In genomic region chr13:40275636-40276035, GRCh38 we compare ENCODE assay signal across 17 cellular contexts.
A peak's percentile ranks its signal among the peaks of the same experiment; 100 is the strongest.
DNase-seq lines count a peak whose midpoint lies in the region; TF ChIP-seq lines count a peak whose summit lies in the region.
"Had no signal": no experiment of that assay in that cellular context is flagged by ENCODE, and none has a peak within 500 bp of the region (broad histone marks: within the 10 kb centered on the region; RNA-seq: fewer than 3 reads in every experiment).

No MANE protein-coding gene starts in this region.

- peaks cover 22% of the 10 kb centered on the region for H3F3A ChIP-seq in GM23248 (ENCODE audit: insufficient read depth)

- no peak for TF ChIP-seq CTCF in adrenal gland (IDR thresholded peaks at IDR 0.05)

- H3K4me2 ChIP-seq in GM23248 (ENCODE audit: unreplicated experiment): no peak overlapping the region

- H4K20me1 ChIP-seq in GM23248 (ENCODE audit: insufficient read depth): no peaks in the 10 kb centered on the region

- H3K79me2 ChIP-seq in GM23248 (ENCODE audit: insufficient read depth): no peaks in the 10 kb centered on the region

- no peaks in the 10 kb centered on the region for H3K9me3 ChIP-seq in GM23248 (ENCODE audit: low read depth)
- H3K9me3 ChIP-seq in SJSA1 (replicated peaks): no peaks in the 10 kb centered on the region
- H3K9me3 ChIP-seq in adrenal gland (replicated peaks in 1 of 3): no peaks in the 10 kb centered on the region
- H3K9me3 ChIP-seq: ascending aorta, sigmoid colon, thoracic aorta had no signal

- H3K9ac ChIP-seq in GM23248: no peak overlapping the region

- WGBS in GM23248 (ENCODE audit: low coverage in 1 of 2, low lambda C conversion rate in 2 of 2, missing lambda C conversion rate in 2 of 2), 2 experiments: 43 to 47% methylated on average over 3 of the region's 3 CpGs
- 83 to 94% (median 84%) methylated on average over 3 of the region's 3 CpGs for WGBS in adrenal gland, 4 donors

- H3K4me3 ChIP-seq in GM23248: no peak overlapping the region
- H3K4me3 ChIP-seq in SJSA1: no peak overlapping the region
- H3K4me3 ChIP-seq in adrenal gland: no peak overlapping the region
- H3K4me3 ChIP-seq: ascending aorta, K562, sigmoid colon, thoracic aorta had no signal

- H2AFZ ChIP-seq in GM23248: no peak overlapping the region

- no peaks in the 10 kb centered on the region for H3K36me3 ChIP-seq in GM23248 (ENCODE audit: low read depth)
- no peaks in the 10 kb centered on the region for H3K36me3 ChIP-seq in SJSA1
- no peaks in the 10 kb centered on the region for H3K36me3 ChIP-seq in adrenal gland (replicated peaks in 1 of 2)
- H3K36me3 ChIP-seq: ascending aorta, sigmoid colon, thoracic aorta had no signal

- H3K4me1 ChIP-seq in GM23248 (ENCODE audit: insufficient read depth) (peaks cover 25% of the 10 kb centered on the region), SJSA1 (replicated peaks) (peaks cover 39% of the 10 kb centered on the region), adrenal gland (replicated peaks in 1 of 2) (peaks cover 0 to 11% of the 10 kb centered on the region in 2 donors)

- DNase-seq in GM23248: peak; percentile 25
- DNase-seq in SJSA1 (ENCODE audit: low read depth in 1 of 2, low spot score in 2 of 2): peak in 1 of 2 experiments; percentile 49
- peak; percentile 20 for DNase-seq in glomerular visceral epithelial cell (ENCODE audit: extremely low spot score)
- no peak for DNase-seq in DMS53 treated with DMSO at 0.1 percent for 48 hours (lab: John Stamatoyannopoulos, UW; ENCODE audit: unreplicated experiment)
- no peak for DNase-seq in stimulated activated CD4-positive, alpha-beta T cell treated with anti-CD3 and anti-CD28 coated beads, Interleukin-2, amount 100 ng/mL, for 24 hours
- no peak for DNase-seq in NCI-H2081 (lab: John Stamatoyannopoulos, UW)
- no peak for DNase-seq in adrenal gland
- DNase-seq: CD4-positive, alpha-beta T cell; cortex of kidney; head of caudate nucleus; NK-92 treated with Interleukin-12 subunit alpha and Interleukin-12 subunit beta, amount 100 ng/mL, for 24 hours; sigmoid colon; stimulated activated CD4-positive, alpha-beta T cell treated with anti-CD3 and anti-CD28 coated beads, Interleukin-4, amount 100 ng/mL, for 1 hour; T-helper 2 cell had no signal

- intact Hi-C loops in adrenal gland (cut with DNase I): no loop called here

- no peak overlapping the region for H3K27ac ChIP-seq in GM23248
- H3K27ac ChIP-seq in SJSA1: peak overlapping the region; percentile 62
- no peak overlapping the region for H3K27ac ChIP-seq in adrenal gland
- H3K27ac ChIP-seq: sigmoid colon, thoracic aorta had no signal

- H3K27me3 ChIP-seq in GM23248 (replicated peaks; ENCODE audit: insufficient read depth) (no peaks in the 10 kb centered on the region; the same call in 1 of the 2 replicates), SJSA1 (replicated peaks) (no peaks in the 10 kb centered on the region), adrenal gland (no peaks in the 10 kb centered on the region)
- H3K27me3 ChIP-seq: ascending aorta, sigmoid colon had no signal

- H3K9me2 ChIP-seq in GM23248 (ENCODE audit: insufficient read depth): no peaks in the 10 kb centered on the region

- in situ Hi-C loops in GM23248 (cut with MboI): no loop called here

- no peak for TF ChIP-seq POLR2A in adrenal gland (IDR thresholded peaks at IDR 0.05)

Comparison
In these comparisons a context has a peak if more than half of its experiments do, and no peak if none do; other contexts are left out.
1. DNase-seq: peak in GM23248 (single experiment) and glomerular visceral epithelial cell (single experiment); none in DMS53 treated with DMSO at 0.1 percent for 48 hours (single experiment), stimulated activated CD4-positive, alpha-beta T cell treated with anti-CD3 and anti-CD28 coated beads, Interleukin-2, amount 100 ng/mL, for 24 hours (0 of 2), NCI-H2081 (0 of 2) and adrenal gland (0 of 7).